Comparison of ENCODE assay signal across 1 cellular context in genomic region chr3:31530039-31530983, GRCh38.
TF ChIP-seq lines count a peak whose summit lies in the region.

No MANE protein-coding gene starts in this region.

TF ChIP-seq in WTC11, 78 proteins besides CTCF, POLR2A, EP300 and RAD21 (continued from another document):
- TF ChIP-seq ELF4 (CRISPR knock-in tag; IDR thresholded peaks at IDR 0.05; ENCODE audit: low read depth) (no peak), FOXK1 (CRISPR knock-in tag; IDR thresholded peaks at IDR 0.05) (no peak), HMGXB4 (CRISPR knock-in tag; IDR thresholded peaks at IDR 0.05) (no peak), USF2 (CRISPR knock-in tag; IDR thresholded peaks at IDR 0.05) (no peak), IRF2 (CRISPR knock-in tag; IDR thresholded peaks at IDR 0.05; ENCODE audit: borderline replicate concordance, low read depth) (no peak)
TF ChIP-seq in WTC11: peak in this region for 0.
